ENCODE assay signal across 20 cellular contexts in the genomic region with DNA sequence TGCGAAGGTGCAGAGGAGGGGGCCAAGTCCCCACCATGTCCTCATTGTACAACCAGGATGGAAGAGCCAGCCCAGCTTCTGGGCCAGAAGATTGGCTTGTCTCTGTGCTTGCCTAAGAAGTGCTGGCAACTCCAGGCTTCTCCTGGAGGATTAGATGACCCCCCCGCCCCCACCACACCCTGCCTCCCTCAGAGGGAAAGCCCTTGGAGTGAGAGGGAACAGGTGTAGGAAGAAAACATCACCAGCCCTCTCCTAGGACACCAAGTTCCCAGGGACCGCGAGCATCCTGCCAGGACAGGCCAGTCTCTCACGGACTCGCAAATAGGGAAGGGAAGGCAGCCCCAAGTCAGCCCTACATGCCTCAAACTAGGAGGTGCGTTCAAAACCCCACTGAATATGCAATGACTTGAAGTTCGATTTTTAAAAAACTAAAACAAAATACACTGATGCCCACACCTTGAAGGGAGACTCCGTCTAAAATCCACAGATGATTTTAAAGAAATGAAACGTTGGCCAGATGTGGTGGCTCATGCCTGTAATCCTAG. TPM values are rescaled to one million over a fixed set of nuclear protein-coding genes. Genes with fewer than 3 reads are reported as not detected.
DNase-seq lines count a peak whose midpoint lies in the region; ATAC-seq and TF ChIP-seq lines count a peak whose summit lies in the region.
"Had no signal": no experiment of that assay in that cellular context is flagged by ENCODE, and none has a peak within 500 bp of the region (broad histone marks: within the 10 kb centered on the region; RNA-seq: fewer than 3 reads in every experiment).

No MANE protein-coding gene starts in this region.

- H3K27ac ChIP-seq in OCI-LY1 (ENCODE audit: low read depth, low read length, poor library complexity, severe bottlenecking): peak overlapping the region; percentile 99
- H3K27ac ChIP-seq in neuronal stem cell (replicated peaks; ENCODE audit: low read length): no peak overlapping the region
- H3K27ac ChIP-seq in gastrocnemius medialis: peak overlapping the region; percentile 89 to 99 (median 94)
- no peak overlapping the region for H3K27ac ChIP-seq in CD4-positive, alpha-beta memory T cell (ENCODE audit: low read depth, low read length)
- H3K27ac ChIP-seq: BLaER1 had no signal

- CTCF ChIA-PET in CD4-positive, alpha-beta memory T cell (lab: Charles Lee; ENCODE audit: partially characterized antibody): no interaction called here

- H3K27me3 Mint-ChIP-seq in CD4-positive, alpha-beta memory T cell: peaks cover 0 to 2% of the 10 kb centered on the region in 2 donors

- H3K4me2 ChIP-seq in OCI-LY1 (ENCODE audit: low read length): no peak overlapping the region
- no peak overlapping the region for H3K4me2 ChIP-seq in neuronal stem cell (ENCODE audit: insufficient read depth, low read length, poor library complexity, severe bottlenecking)
- H3K4me2 ChIP-seq: BLaER1 had no signal

- H3K9me3 Mint-ChIP-seq in CD4-positive, alpha-beta memory T cell: no peaks in the 10 kb centered on the region
- H3K9me3 Mint-ChIP-seq: CD8-positive, alpha-beta T cell had no signal

- H3K4me1 ChIP-seq in OCI-LY1 (ENCODE audit: insufficient read depth, low read length, severe bottlenecking) (peaks cover 81% of the 10 kb centered on the region), neuronal stem cell (ENCODE audit: control insufficient read depth in 2 of 2, insufficient read depth in 1 of 2, low read depth in 1 of 2, low read length in 2 of 2) (no peaks in the 10 kb centered on the region), gastrocnemius medialis (peaks cover 17 to 21% of the 10 kb centered on the region in 2 donors)
- H3K4me1 ChIP-seq in CD4-positive, alpha-beta memory T cell (ENCODE audit: insufficient read depth, low read length): no peaks in the 10 kb centered on the region
- H3K4me1 ChIP-seq: BE2C, Caco-2 had no signal

- H4K8ac ChIP-seq in neuronal stem cell (ENCODE audit: low read depth, low read length): no peak overlapping the region

- H3K9ac ChIP-seq in OCI-LY1 (ENCODE audit: low read length) (no peak overlapping the region), neuronal stem cell (ENCODE audit: low read depth, low read length, poor library complexity) (no peak overlapping the region)
- H3K9ac ChIP-seq: BLaER1 had no signal

- POLR2A ChIA-PET in CD4-positive, alpha-beta memory T cell (lab: Charles Lee; ENCODE audit: partially characterized antibody): no interaction called here

- no peak overlapping the region for H3K4ac ChIP-seq in neuronal stem cell (ENCODE audit: low read length)

- H2BK15ac ChIP-seq in neuronal stem cell (ENCODE audit: low read length): no peak overlapping the region

- no peaks in the 10 kb centered on the region for H3K9me2 ChIP-seq in OCI-LY1 (ENCODE audit: low read depth, low read length)

- WGBS in neuronal stem cell (ENCODE audit: extremely low coverage in 2 of 2, insufficient read length in 2 of 2, insufficient replicate concordance in 1 of 2), 2 donors: no CpG with 5 or more reads among the region's 10 CpGs

- peak overlapping the region; percentile 61 for H2BK120ac ChIP-seq in neuronal stem cell (ENCODE audit: low read depth, low read length)

- H3K23ac ChIP-seq in neuronal stem cell (ENCODE audit: low read depth, low read length, poor library complexity): no peak overlapping the region

- peaks cover 0 to 4% (median under 1%) of the 10 kb centered on the region in 4 donors for H3K4me1 Mint-ChIP-seq in CD4-positive, alpha-beta memory T cell
- H3K4me1 Mint-ChIP-seq: CD4-positive, CD25-positive, alpha-beta regulatory T cell had no signal

- no peak overlapping the region for H4K91ac ChIP-seq in neuronal stem cell (ENCODE audit: low read depth, low read length, poor library complexity)

- no peak overlapping the region for H3K4me3 Mint-ChIP-seq in CD4-positive, alpha-beta memory T cell
- H3K4me3 Mint-ChIP-seq: CD14-positive monocyte; CD4-positive, CD25-positive, alpha-beta regulatory T cell; CD8-positive, alpha-beta T cell had no signal

- peak overlapping the region; percentile 75 for H2BK5ac ChIP-seq in neuronal stem cell (ENCODE audit: low read length)

- H2AK5ac ChIP-seq in neuronal stem cell (ENCODE audit: low read depth, low read length): peak overlapping the region; percentile 75

- H3K79me1 ChIP-seq in neuronal stem cell (ENCODE audit: low read depth, low read length): no peaks in the 10 kb centered on the region

- no peaks in the 10 kb centered on the region for H3K36me3 Mint-ChIP-seq in CD4-positive, alpha-beta memory T cell
- H3K36me3 Mint-ChIP-seq: CD14-positive monocyte; CD4-positive, CD25-positive, alpha-beta regulatory T cell; CD8-positive, alpha-beta T cell had no signal

- H3K18ac ChIP-seq in neuronal stem cell (ENCODE audit: low read length): no peak overlapping the region

- peak; percentile 10 for DNase-seq in H7
- no peak for DNase-seq in neuronal stem cell (ENCODE audit: low spot score)
- peak; percentile 96 to 99 for DNase-seq in gastrocnemius medialis
- DNase-seq in SHP77 treated with DMSO at 0.1 percent for 48 hours (lab: John Stamatoyannopoulos, UW): no peak
- DNase-seq in CD4-positive, alpha-beta memory T cell: no peak
- DNase-seq in NCI-H2227 treated with DMSO at 0.1 percent for 48 hours (lab: John Stamatoyannopoulos, UW): no peak
- no peak for DNase-seq in NCI-H526 treated with DMSO at 0.1 percent for 48 hours (lab: John Stamatoyannopoulos, UW)
- DNase-seq: 8988T; ACHN; BE2C; C1 segment of cervical spinal cord; Caco-2; Calu3; CD4-positive, CD25-positive, alpha-beta regulatory T cell; CD8-positive, alpha-beta T cell; DMS79 treated with DMSO at 0.1 percent for 48 hours; GF-D8 had no signal

- H4K20me1 ChIP-seq in OCI-LY1 (ENCODE audit: insufficient read depth, low read length): no peaks in the 10 kb centered on the region
- H4K20me1 ChIP-seq: BLaER1 had no signal

- peaks cover 11% of the 10 kb centered on the region for H3F3A ChIP-seq in OCI-LY1 (ENCODE audit: insufficient read depth, low read length)

- TF ChIP-seq POLR2A in gastrocnemius medialis (IDR thresholded peaks at IDR 0.05): peak; percentile 56 to 73

- intact Hi-C loops in gastrocnemius medialis (cut with DNase I; ENCODE audit: low total_unique reads): loop anchor here (1.0 to 10.0 kb wide), 4 partner anchors 15 to 1094 kb away; a partner anchor contains a TSS
- intact Hi-C loops in CD4-positive, alpha-beta memory T cell (cut with micrococcal nuclease): no loop called here

- H3K36me3 ChIP-seq in H7 (replicated peaks; ENCODE audit: control insufficient read depth, insufficient read depth, low read length) (no peaks in the 10 kb centered on the region), OCI-LY1 (ENCODE audit: insufficient read depth, low read length) (no peaks in the 10 kb centered on the region), neuronal stem cell (replicated peaks in 1 of 2; ENCODE audit: control insufficient read depth in 2 of 2, insufficient read depth in 2 of 2, low read length in 2 of 2) (no peaks in the 10 kb centered on the region), gastrocnemius medialis (no peaks in the 10 kb centered on the region)
- H3K36me3 ChIP-seq in CD4-positive, alpha-beta memory T cell (ENCODE audit: insufficient read depth, low read length): no peaks in the 10 kb centered on the region
- H3K36me3 ChIP-seq: BE2C, BLaER1 had no signal

- H3K79me2 ChIP-seq in OCI-LY1 (ENCODE audit: insufficient read depth, low read length): no peaks in the 10 kb centered on the region

- H2BK12ac ChIP-seq in neuronal stem cell (ENCODE audit: low read length): no peak overlapping the region

- H2AFZ ChIP-seq in OCI-LY1 (ENCODE audit: low read length): no peak overlapping the region
- no peak overlapping the region for H2AFZ ChIP-seq in neuronal stem cell (ENCODE audit: low read length)

- no peak overlapping the region for H3K27ac Mint-ChIP-seq in CD4-positive, alpha-beta memory T cell
- H3K27ac Mint-ChIP-seq: CD14-positive monocyte; CD4-positive, CD25-positive, alpha-beta regulatory T cell; CD8-positive, alpha-beta T cell had no signal

- H3K9me3 ChIP-seq in OCI-LY1 (ENCODE audit: low read length) (no peaks in the 10 kb centered on the region), neuronal stem cell (replicated peaks in 1 of 2; ENCODE audit: control insufficient read depth in 2 of 2, insufficient read depth in 1 of 2, low read depth in 1 of 2, low read length in 2 of 2) (no peaks in the 10 kb centered on the region), gastrocnemius medialis (no peaks in the 10 kb centered on the region)
- no peaks in the 10 kb centered on the region for H3K9me3 ChIP-seq in CD4-positive, alpha-beta memory T cell (ENCODE audit: control insufficient read depth in 1 of 2, low read length in 2 of 2)
- H3K9me3 ChIP-seq: BE2C, Caco-2 had no signal

- peak; percentile 81 to 83 for ATAC-seq in gastrocnemius medialis
- ATAC-seq: CD8-positive, alpha-beta T cell had no signal

- no peak overlapping the region for H3K14ac ChIP-seq in neuronal stem cell (ENCODE audit: low read length)

- H3K4me3 ChIP-seq in H7 (ENCODE audit: insufficient read depth, low read depth, low read length) (no peak overlapping the region), OCI-LY1 (ENCODE audit: low read depth, low read length, poor library complexity, severe bottlenecking) (no peak overlapping the region), neuronal stem cell (ENCODE audit: low read length in 2 of 2) (no peak overlapping the region), gastrocnemius medialis (peak overlapping the region in 1 of 4 donors; percentile 14)
- no peak overlapping the region for H3K4me3 ChIP-seq in CD4-positive, alpha-beta memory T cell (ENCODE audit: low read length in 2 of 2)
- H3K4me3 ChIP-seq: BLaER1 had no signal

- in situ Hi-C loops in gastrocnemius medialis (cut with MboI; ENCODE audit: low sequenced_read_pairs in 4 of 4): no loop called here

- TF ChIP-seq CTCF in OCI-LY1 (IDR thresholded peaks at IDR 0.05; ENCODE audit: low read length) (no peak), gastrocnemius medialis (IDR thresholded peaks at IDR 0.05 in 4 of 5, conservative IDR thresholded peaks at IDR 0.05 in 1 of 5) (no peak)

- no peaks in the 10 kb centered on the region for H3K27me3 ChIP-seq in H7 (ENCODE audit: control insufficient read depth, insufficient read depth, low read length)
- H3K27me3 ChIP-seq in OCI-LY1 (ENCODE audit: insufficient read depth, low read length): no peaks in the 10 kb centered on the region
- H3K27me3 ChIP-seq in neuronal stem cell (ENCODE audit: control insufficient read depth in 3 of 3, insufficient read depth in 3 of 3, low read depth in 1 of 3, low read length in 3 of 3): no peaks in the 10 kb centered on the region
- no peaks in the 10 kb centered on the region for H3K27me3 ChIP-seq in gastrocnemius medialis
- H3K27me3 ChIP-seq in CD4-positive, alpha-beta memory T cell (ENCODE audit: insufficient read depth, low read length): no peaks in the 10 kb centered on the region
- H3K27me3 ChIP-seq: BE2C, BLaER1 had no signal

RNA-seq across cellular contexts. Expression of a gene that starts 20.7 kb away (rescaled TPM):
- total RNA-seq in H7 (2014; rRNA removed; shearing (Covaris generic)): 17.4 and 23.2 TPM in 2 replicates
- 14.0 TPM for polyA plus RNA-seq in neuronal stem cell (2013, experiment 1 of 2)
- polyA plus RNA-seq in neuronal stem cell (2013, experiment 2 of 2): 13.7 TPM
- total RNA-seq in gastrocnemius medialis: 10 to 100 TPM; 40.3 to 88.6 (median 49.1) TPM
- total RNA-seq in CD4-positive, alpha-beta memory T cell: 1 to 10 TPM; 2.5 to 3.1 TPM
- polyA plus RNA-seq in CD4-positive, alpha-beta memory T cell: 1 to 10 TPM; 4.2 to 5.4 TPM

Comparison
In these comparisons a context has a peak if more than half of its experiments do, and no peak if none do; other contexts are left out.
1. DNase-seq: peak in H7 (single experiment) and gastrocnemius medialis (2 of 2); none in neuronal stem cell (single experiment), SHP77 treated with DMSO at 0.1 percent for 48 hours (single experiment), CD4-positive, alpha-beta memory T cell (0 of 5), NCI-H2227 treated with DMSO at 0.1 percent for 48 hours (single experiment) and NCI-H526 treated with DMSO at 0.1 percent for 48 hours (single experiment).
2. H3K27ac ChIP-seq: peak in OCI-LY1 (single experiment) and gastrocnemius medialis (4 of 4); none in neuronal stem cell (single experiment) and CD4-positive, alpha-beta memory T cell (single experiment).